In genomic region chr7:2012981-2013380, GRCh38 we compare ENCODE assay signal across 1 cellular context.
TF ChIP-seq lines count a peak whose summit lies in the region.

No MANE protein-coding gene starts in this region.

TF ChIP-seq in HepG2, 621 proteins besides CTCF, POLR2A, EP300 and RAD21 (continued from another document):
- TF ChIP-seq HMGXB3 (CRISPR knock-in tag; IDR thresholded peaks at IDR 0.05; ENCODE audit: borderline replicate concordance): no peak
- no peak for TF ChIP-seq ZFP36 (IDR thresholded peaks at IDR 0.05; ENCODE audit: borderline replicate concordance, low read depth, low read length, partially characterized antibody)
- TF ChIP-seq ZNF629 (CRISPR knock-in tag; conservative IDR thresholded peaks at IDR 0.05): no peak
- no peak for TF ChIP-seq ZNF224 (CRISPR knock-in tag; IDR thresholded peaks at IDR 0.05)
- TF ChIP-seq, protein P1, sequence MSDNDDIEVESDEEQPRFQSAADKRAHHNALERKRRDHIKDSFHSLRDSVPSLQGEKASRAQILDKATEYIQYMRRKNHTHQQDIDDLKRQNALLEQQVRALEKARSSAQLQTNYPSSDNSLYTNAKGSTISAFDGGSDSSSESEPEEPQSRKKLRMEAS (IDR thresholded peaks at IDR 0.05): no peak
- TF ChIP-seq PAXIP1 (CRISPR knock-in tag; conservative IDR thresholded peaks at IDR 0.05): no peak
- no peak for TF ChIP-seq MBD4 (IDR thresholded peaks at IDR 0.05; ENCODE audit: borderline replicate concordance, low read length)
- no peak for TF ChIP-seq ZNF296 (CRISPR knock-in tag; conservative IDR thresholded peaks at IDR 0.05)
TF ChIP-seq in HepG2: peak in this region for 0.
